In genomic region chr3:74349035-74349434, GRCh38 we compare ENCODE assay signal across 23 cellular contexts.
"Had no signal": no experiment of that assay in that cellular context is flagged by ENCODE, and none has a peak within 500 bp of the region (broad histone marks: within the 10 kb centered on the region; RNA-seq: fewer than 3 reads in every experiment).

No MANE protein-coding gene starts in this region.

- H3K4me1 Mint-ChIP-seq: IgD-negative memory B cell, T-cell had no signal

- H3K27me3 Mint-ChIP-seq: IgD-negative memory B cell, T-cell had no signal

- H3K27ac Mint-ChIP-seq: IgD-negative memory B cell, T-cell had no signal

- DNase-seq: Kasumi-1, MV-4-11, NCI-H1048, NCI-H1105, NCI-H1417, NCI-H1436 treated with DMSO at 0.1 percent for 48 hours, NCI-H1694, NCI-H187 treated with DMSO at 0.1 percent for 48 hours, NCI-H2029 treated with DMSO at 0.1 percent for 48 hours, NCI-H2171 treated with DMSO at 0.1 percent for 48 hours, NCI-H345, NCI-H446 treated with DMSO at 0.1 percent for 48 hours, NCI-H510A treated with DMSO at 0.1 percent for 48 hours, NCI-H526, NCI-H748 treated with DMSO at 0.1 percent for 48 hours, Right ventricle myocardium superior, RPMI8226, SK-N-SH, SW 1271, T-cell had no signal

- H3K36me3 Mint-ChIP-seq: IgD-negative memory B cell, T-cell had no signal

- ATAC-seq: K562, T-cell had no signal

- H3K4me3 ChIP-seq: K562 had no signal

- H3K27ac ChIP-seq: KMS-11 had no signal

- H3K4me3 Mint-ChIP-seq: IgD-negative memory B cell, T-cell had no signal
